In the genomic region with DNA sequence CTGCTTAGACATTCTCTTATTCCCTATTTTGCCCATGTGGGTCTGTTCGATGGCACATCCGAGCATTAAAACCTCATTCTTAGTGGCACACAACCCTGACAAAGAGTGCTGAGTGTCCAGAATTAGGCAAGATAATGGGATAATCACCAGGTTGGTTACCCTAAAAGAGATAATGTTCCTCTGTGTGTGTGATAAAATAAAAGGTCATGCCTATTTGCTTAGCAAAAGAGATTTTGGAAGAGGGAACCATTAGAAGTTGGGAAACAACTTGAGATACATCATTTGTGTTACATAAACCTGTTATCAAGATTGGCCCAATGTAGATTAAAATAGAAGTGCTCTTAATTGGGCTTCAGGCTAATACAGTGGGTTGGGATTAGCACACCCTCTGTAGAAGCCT, we compare ENCODE assay signal across 7 cellular contexts.
"Had no signal": no experiment of that assay in that cellular context is flagged by ENCODE, and none has a peak within 500 bp of the region (broad histone marks: within the 10 kb centered on the region; RNA-seq: fewer than 3 reads in every experiment).

No MANE protein-coding gene starts in this region.

- H3K27ac ChIP-seq: HL-60, KMS-11 had no signal

- DNase-seq: IMR-90, KBM-7, KG1 had no signal

- FAIRE-seq: HTR-8/SVneo, K562 had no signal

- ATAC-seq: K562 had no signal

- H3K4me2 ChIP-seq: KMS-11 had no signal

- H3K9ac ChIP-seq: KMS-11 had no signal

- H3K4me3 ChIP-seq: K562 had no signal
